ENCODE assay signal across 1 cellular context in the genomic region with DNA sequence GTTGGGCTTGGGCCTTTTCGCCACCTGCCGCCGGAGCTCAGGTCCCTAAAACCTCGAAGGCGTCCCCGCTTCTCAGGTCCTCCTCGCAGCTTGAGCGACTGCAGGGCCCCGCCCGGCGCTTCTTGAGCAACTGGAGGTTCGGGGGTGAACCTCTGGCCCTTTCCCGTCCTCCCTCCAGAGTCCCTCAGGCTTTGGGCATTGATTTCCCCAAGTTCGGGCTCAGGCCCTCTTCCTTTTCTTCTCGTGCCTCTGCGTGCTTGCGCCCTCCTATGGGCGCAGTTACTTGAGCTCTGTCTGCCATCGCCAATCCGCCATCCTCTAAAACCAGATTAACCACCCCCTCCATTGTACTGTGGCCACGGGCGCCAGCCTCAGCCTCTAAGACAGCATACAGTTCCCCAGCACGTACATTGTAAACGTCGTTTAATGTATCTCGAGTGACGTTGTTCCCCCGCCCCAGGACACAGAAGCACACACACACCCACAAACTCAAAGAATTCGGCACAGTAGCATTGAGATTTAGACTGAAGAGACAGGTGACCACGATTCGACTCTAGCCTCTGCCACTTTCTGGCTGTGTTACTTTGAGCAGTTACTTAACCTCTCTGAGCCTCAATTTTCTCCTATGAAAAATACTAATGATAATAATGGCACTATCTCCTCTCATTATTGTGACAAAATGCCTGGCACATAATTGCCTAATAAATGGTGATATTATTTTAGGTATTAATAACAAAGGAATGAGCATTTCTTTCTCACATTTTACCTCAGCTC.
A peak's percentile ranks its signal among the peaks of the same experiment; 100 is the strongest.
TF ChIP-seq lines count a peak whose summit lies in the region.

No MANE protein-coding gene starts in this region.

TF ChIP-seq in K562, 482 proteins besides CTCF, POLR2A, EP300 and RAD21 (continued from another document and continues in another):
- no peak; a peak in 1 of 3 replicates for TF ChIP-seq CBX3 (IDR thresholded peaks at IDR 0.05; ENCODE audit: borderline replicate concordance in 1 of 2, low read length in 2 of 2)
- TF ChIP-seq FOSL1 (tag; conservative IDR thresholded peaks at IDR 0.05) = no peak
- TF ChIP-seq PHF8 (IDR thresholded peaks at IDR 0.05; ENCODE audit: borderline replicate concordance, low read length) = peak; percentile 50; the same call in 1 of the 2 replicates
- TF ChIP-seq, protein P1, sequence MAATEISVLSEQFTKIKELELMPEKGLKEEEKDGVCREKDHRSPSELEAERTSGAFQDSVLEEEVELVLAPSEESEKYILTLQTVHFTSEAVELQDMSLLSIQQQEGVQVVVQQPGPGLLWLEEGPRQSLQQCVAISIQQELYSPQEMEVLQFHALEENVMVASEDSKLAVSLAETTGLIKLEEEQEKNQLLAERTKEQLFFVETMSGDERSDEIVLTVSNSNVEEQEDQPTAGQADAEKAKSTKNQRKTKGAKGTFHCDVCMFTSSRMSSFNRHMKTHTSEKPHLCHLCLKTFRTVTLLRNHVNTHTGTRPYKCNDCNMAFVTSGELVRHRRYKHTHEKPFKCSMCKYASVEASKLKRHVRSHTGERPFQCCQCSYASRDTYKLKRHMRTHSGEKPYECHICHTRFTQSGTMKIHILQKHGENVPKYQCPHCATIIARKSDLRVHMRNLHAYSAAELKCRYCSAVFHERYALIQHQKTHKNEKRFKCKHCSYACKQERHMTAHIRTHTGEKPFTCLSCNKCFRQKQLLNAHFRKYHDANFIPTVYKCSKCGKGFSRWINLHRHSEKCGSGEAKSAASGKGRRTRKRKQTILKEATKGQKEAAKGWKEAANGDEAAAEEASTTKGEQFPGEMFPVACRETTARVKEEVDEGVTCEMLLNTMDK (IDR thresholded peaks at IDR 0.05; ENCODE audit: borderline replicate concordance, insufficient read depth, low read depth, low read length, poor library complexity, severe bottlenecking) = peak; percentile 42
- TF ChIP-seq EGR1 (conservative IDR thresholded peaks at IDR 0.05) = peak; percentile 38; the same call in 1 of the 2 replicates
- 0 out of 2 replicates have a peak, but pooled peaks have one; percentile 36 for TF ChIP-seq DPF2 (IDR thresholded peaks at IDR 0.05)
- TF ChIP-seq, protein P2, sequence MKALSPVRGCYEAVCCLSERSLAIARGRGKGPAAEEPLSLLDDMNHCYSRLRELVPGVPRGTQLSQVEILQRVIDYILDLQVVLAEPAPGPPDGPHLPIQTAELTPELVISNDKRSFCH (CRISPR knock-in tag; IDR thresholded peaks at IDR 0.05) = no peak
- TF ChIP-seq, protein P2 (tag; IDR thresholded peaks at IDR 0.05) = peak; percentile 85
- TF ChIP-seq GABPB1 (CRISPR knock-in tag; IDR thresholded peaks at IDR 0.05) = peak; percentile 60; the same call in 1 of the 2 replicates
- TF ChIP-seq, protein P3, sequence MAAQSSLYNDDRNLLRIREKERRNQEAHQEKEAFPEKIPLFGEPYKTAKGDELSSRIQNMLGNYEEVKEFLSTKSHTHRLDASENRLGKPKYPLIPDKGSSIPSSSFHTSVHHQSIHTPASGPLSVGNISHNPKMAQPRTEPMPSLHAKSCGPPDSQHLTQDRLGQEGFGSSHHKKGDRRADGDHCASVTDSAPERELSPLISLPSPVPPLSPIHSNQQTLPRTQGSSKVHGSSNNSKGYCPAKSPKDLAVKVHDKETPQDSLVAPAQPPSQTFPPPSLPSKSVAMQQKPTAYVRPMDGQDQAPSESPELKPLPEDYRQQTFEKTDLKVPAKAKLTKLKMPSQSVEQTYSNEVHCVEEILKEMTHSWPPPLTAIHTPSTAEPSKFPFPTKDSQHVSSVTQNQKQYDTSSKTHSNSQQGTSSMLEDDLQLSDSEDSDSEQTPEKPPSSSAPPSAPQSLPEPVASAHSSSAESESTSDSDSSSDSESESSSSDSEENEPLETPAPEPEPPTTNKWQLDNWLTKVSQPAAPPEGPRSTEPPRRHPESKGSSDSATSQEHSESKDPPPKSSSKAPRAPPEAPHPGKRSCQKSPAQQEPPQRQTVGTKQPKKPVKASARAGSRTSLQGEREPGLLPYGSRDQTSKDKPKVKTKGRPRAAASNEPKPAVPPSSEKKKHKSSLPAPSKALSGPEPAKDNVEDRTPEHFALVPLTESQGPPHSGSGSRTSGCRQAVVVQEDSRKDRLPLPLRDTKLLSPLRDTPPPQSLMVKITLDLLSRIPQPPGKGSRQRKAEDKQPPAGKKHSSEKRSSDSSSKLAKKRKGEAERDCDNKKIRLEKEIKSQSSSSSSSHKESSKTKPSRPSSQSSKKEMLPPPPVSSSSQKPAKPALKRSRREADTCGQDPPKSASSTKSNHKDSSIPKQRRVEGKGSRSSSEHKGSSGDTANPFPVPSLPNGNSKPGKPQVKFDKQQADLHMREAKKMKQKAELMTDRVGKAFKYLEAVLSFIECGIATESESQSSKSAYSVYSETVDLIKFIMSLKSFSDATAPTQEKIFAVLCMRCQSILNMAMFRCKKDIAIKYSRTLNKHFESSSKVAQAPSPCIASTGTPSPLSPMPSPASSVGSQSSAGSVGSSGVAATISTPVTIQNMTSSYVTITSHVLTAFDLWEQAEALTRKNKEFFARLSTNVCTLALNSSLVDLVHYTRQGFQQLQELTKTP (IDR thresholded peaks at IDR 0.05; ENCODE audit: low read depth in 1 of 2, partially characterized antibody in 2 of 2) = peak in 1 of 2 experiments; percentile 50
- no peak for TF ChIP-seq CBX8 (IDR thresholded peaks at IDR 0.05; ENCODE audit: borderline replicate concordance, extremely low read depth, low read depth, low read length, poor library complexity, severe bottlenecking)
- peak; percentile 56; the same call in 1 of the 2 replicates for TF ChIP-seq CC2D1A (IDR thresholded peaks at IDR 0.05)
- TF ChIP-seq, protein P4, sequence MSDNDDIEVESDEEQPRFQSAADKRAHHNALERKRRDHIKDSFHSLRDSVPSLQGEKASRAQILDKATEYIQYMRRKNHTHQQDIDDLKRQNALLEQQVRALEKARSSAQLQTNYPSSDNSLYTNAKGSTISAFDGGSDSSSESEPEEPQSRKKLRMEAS (CRISPR knock-in tag; IDR thresholded peaks at IDR 0.05) = peak; percentile 70
- TF ChIP-seq, protein P5, sequence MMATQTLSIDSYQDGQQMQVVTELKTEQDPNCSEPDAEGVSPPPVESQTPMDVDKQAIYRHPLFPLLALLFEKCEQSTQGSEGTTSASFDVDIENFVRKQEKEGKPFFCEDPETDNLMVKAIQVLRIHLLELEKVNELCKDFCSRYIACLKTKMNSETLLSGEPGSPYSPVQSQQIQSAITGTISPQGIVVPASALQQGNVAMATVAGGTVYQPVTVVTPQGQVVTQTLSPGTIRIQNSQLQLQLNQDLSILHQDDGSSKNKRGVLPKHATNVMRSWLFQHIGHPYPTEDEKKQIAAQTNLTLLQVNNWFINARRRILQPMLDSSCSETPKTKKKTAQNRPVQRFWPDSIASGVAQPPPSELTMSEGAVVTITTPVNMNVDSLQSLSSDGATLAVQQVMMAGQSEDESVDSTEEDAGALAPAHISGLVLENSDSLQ (IDR thresholded peaks at IDR 0.05) = 0 out of 2 replicates have a peak, but pooled peaks have one; percentile 4
- peak; percentile 94 for TF ChIP-seq BCOR (IDR thresholded peaks at IDR 0.05)
- peak; percentile 41; the same call in 1 of the 2 replicates for TF ChIP-seq SMARCA4 (IDR thresholded peaks at IDR 0.05)
- TF ChIP-seq, protein P6, sequence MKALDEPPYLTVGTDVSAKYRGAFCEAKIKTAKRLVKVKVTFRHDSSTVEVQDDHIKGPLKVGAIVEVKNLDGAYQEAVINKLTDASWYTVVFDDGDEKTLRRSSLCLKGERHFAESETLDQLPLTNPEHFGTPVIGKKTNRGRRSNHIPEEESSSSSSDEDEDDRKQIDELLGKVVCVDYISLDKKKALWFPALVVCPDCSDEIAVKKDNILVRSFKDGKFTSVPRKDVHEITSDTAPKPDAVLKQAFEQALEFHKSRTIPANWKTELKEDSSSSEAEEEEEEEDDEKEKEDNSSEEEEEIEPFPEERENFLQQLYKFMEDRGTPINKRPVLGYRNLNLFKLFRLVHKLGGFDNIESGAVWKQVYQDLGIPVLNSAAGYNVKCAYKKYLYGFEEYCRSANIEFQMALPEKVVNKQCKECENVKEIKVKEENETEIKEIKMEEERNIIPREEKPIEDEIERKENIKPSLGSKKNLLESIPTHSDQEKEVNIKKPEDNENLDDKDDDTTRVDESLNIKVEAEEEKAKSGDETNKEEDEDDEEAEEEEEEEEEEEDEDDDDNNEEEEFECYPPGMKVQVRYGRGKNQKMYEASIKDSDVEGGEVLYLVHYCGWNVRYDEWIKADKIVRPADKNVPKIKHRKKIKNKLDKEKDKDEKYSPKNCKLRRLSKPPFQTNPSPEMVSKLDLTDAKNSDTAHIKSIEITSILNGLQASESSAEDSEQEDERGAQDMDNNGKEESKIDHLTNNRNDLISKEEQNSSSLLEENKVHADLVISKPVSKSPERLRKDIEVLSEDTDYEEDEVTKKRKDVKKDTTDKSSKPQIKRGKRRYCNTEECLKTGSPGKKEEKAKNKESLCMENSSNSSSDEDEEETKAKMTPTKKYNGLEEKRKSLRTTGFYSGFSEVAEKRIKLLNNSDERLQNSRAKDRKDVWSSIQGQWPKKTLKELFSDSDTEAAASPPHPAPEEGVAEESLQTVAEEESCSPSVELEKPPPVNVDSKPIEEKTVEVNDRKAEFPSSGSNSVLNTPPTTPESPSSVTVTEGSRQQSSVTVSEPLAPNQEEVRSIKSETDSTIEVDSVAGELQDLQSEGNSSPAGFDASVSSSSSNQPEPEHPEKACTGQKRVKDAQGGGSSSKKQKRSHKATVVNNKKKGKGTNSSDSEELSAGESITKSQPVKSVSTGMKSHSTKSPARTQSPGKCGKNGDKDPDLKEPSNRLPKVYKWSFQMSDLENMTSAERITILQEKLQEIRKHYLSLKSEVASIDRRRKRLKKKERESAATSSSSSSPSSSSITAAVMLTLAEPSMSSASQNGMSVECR (CRISPR knock-in tag; IDR thresholded peaks at IDR 0.05) = peak; percentile 32; the same call in 1 of the 2 replicates
- TF ChIP-seq NFATC3 (IDR thresholded peaks at IDR 0.05) = no peak
- TF ChIP-seq MYNN (IDR thresholded peaks at IDR 0.05) = no peak
- TF ChIP-seq MYNN (CRISPR knock-in tag; IDR thresholded peaks at IDR 0.05) = 0 out of 2 replicates have a peak, but pooled peaks have one; percentile 40
- peak; percentile 50 to 65; a peak in 3 of 4 replicates for TF ChIP-seq MAZ (CRISPR knock-in tag; conservative IDR thresholded peaks at IDR 0.05 in 1 of 2, IDR thresholded peaks at IDR 0.05 in 1 of 2)
- TF ChIP-seq L3MBTL2 (IDR thresholded peaks at IDR 0.05) = peak; percentile 99
- TF ChIP-seq HDAC2 (IDR thresholded peaks at IDR 0.05) = peak; percentile 55
- TF ChIP-seq, protein P7, sequence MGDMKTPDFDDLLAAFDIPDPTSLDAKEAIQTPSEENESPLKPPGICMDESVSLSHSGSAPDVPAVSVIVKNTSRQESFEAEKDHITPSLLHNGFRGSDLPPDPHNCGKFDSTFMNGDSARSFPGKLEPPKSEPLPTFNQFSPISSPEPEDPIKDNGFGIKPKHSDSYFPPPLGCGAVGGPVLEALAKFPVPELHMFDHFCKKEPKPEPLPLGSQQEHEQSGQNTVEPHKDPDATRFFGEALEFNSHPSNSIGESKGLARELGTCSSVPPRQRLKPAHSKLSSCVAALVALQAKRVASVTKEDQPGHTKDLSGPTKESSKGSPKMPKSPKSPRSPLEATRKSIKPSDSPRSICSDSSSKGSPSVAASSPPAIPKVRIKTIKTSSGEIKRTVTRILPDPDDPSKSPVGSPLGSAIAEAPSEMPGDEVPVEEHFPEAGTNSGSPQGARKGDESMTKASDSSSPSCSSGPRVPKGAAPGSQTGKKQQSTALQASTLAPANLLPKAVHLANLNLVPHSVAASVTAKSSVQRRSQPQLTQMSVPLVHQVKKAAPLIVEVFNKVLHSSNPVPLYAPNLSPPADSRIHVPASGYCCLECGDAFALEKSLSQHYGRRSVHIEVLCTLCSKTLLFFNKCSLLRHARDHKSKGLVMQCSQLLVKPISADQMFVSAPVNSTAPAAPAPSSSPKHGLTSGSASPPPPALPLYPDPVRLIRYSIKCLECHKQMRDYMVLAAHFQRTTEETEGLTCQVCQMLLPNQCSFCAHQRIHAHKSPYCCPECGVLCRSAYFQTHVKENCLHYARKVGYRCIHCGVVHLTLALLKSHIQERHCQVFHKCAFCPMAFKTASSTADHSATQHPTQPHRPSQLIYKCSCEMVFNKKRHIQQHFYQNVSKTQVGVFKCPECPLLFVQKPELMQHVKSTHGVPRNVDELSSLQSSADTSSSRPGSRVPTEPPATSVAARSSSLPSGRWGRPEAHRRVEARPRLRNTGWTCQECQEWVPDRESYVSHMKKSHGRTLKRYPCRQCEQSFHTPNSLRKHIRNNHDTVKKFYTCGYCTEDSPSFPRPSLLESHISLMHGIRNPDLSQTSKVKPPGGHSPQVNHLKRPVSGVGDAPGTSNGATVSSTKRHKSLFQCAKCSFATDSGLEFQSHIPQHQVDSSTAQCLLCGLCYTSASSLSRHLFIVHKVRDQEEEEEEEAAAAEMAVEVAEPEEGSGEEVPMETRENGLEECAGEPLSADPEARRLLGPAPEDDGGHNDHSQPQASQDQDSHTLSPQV (IDR thresholded peaks at IDR 0.05) = peak; percentile 53; the same call in 1 of the 2 replicates
- TF ChIP-seq SMARCA5 (IDR thresholded peaks at IDR 0.05) = peak; percentile 86; the same call in 1 of the 2 replicates
- TF ChIP-seq ARID2 (IDR thresholded peaks at IDR 0.05) = peak; percentile 71
- TF ChIP-seq, protein P8, sequence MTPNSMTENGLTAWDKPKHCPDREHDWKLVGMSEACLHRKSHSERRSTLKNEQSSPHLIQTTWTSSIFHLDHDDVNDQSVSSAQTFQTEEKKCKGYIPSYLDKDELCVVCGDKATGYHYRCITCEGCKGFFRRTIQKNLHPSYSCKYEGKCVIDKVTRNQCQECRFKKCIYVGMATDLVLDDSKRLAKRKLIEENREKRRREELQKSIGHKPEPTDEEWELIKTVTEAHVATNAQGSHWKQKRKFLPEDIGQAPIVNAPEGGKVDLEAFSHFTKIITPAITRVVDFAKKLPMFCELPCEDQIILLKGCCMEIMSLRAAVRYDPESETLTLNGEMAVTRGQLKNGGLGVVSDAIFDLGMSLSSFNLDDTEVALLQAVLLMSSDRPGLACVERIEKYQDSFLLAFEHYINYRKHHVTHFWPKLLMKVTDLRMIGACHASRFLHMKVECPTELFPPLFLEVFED (CRISPR knock-in tag; conservative IDR thresholded peaks at IDR 0.05) = 0 out of 2 replicates have a peak, but pooled peaks have one; percentile 3
- TF ChIP-seq FOXK2 (conservative IDR thresholded peaks at IDR 0.05 in 1 of 2, IDR thresholded peaks at IDR 0.05 in 1 of 2; ENCODE audit: low read depth in 2 of 2) = no peak
- peak; percentile 35; the same call in 1 of the 2 replicates for TF ChIP-seq FOXP1 (CRISPR knock-in tag; IDR thresholded peaks at IDR 0.05)
- TF ChIP-seq CTBP1 (IDR thresholded peaks at IDR 0.05; ENCODE audit: borderline replicate concordance) = peak; percentile 69
- TF ChIP-seq ZNF12 (CRISPR knock-in tag; IDR thresholded peaks at IDR 0.05) = peak; percentile 52; the same call in 1 of the 2 replicates
- TF ChIP-seq ARID1B (IDR thresholded peaks at IDR 0.05) = peak; percentile 37; the same call in 1 of the 2 replicates
- TF ChIP-seq KDM1A (IDR thresholded peaks at IDR 0.05) = peak; percentile 83 to 87
- no peak for TF ChIP-seq DMBX1 (CRISPR knock-in tag; IDR thresholded peaks at IDR 0.05; ENCODE audit: borderline replicate concordance)
- 0 out of 2 replicates have a peak, but pooled peaks have one; percentile 32 for TF ChIP-seq ZNF175 (CRISPR knock-in tag; IDR thresholded peaks at IDR 0.05; ENCODE audit: low read depth)
- no peak for TF ChIP-seq TFAM (CRISPR knock-in tag; conservative IDR thresholded peaks at IDR 0.05)
